22 cellular contexts compared by ENCODE assay signal in the genomic region with DNA sequence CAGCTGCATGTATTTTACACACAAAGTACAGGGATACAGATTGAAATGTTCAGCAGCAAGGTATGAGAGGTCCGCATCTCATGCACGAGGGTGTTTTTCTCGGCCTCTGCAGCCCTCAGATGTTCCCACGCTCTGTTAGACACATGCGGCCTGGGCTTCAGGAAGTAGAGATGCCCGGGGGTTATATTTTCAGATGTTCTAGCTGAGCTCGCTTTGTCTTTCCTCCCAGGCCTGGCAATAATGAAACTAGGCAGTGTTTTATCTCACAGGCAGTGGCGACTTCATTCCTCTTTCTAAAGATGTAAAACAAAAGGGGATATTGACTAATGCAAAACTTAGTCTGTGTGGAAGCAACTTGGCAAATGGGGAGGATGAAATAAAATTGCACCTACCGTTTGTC.
"Had no signal": no experiment of that assay in that cellular context is flagged by ENCODE, and none has a peak within 500 bp of the region (broad histone marks: within the 10 kb centered on the region; RNA-seq: fewer than 3 reads in every experiment).

No MANE protein-coding gene starts in this region.

- H3K4me3 Mint-ChIP-seq: activated CD4-positive, alpha-beta memory T cell treated with anti-CD3 and anti-CD28 coated beads, Interleukin-2, amount 10 ng/mL, durations not matched to agents 7 days and 5 days; activated CD4-positive, alpha-beta T cell treated with anti-CD3 and anti-CD28 coated beads for 36 hours; activated naive CD8-positive, alpha-beta T cell treated with anti-CD3 and anti-CD28 coated beads, Interleukin-2, amount 10 ng/mL, durations not matched to agents 7 days and 5 days; activated T-helper 17 cell treated with anti-CD3 and anti-CD28 coated beads, Interleukin-2, amount 50 U/mL, for 72 hours; T-helper 1 cell treated with Interleukin-12 subunit alpha and Interleukin-12 subunit beta and Interleukin-4 antibody, amounts not matched to agents 30 μg/mL and 1 μg/mL, for 36 hours had no signal

- H3K36me3 ChIP-seq: adrenal gland had no signal

- H3K27me3 Mint-ChIP-seq: activated naive CD8-positive, alpha-beta T cell treated with anti-CD3 and anti-CD28 coated beads, Interleukin-2, amount 10 ng/mL, durations not matched to agents 7 days and 5 days had no signal

- H3K9me3 Mint-ChIP-seq: activated CD4-positive, alpha-beta memory T cell treated with anti-CD3 and anti-CD28 coated beads, Interleukin-2, amount 10 ng/mL, durations not matched to agents 7 days and 5 days; activated naive CD8-positive, alpha-beta T cell treated with anti-CD3 and anti-CD28 coated beads, Interleukin-2, amount 10 ng/mL, durations not matched to agents 7 days and 5 days; activated T-helper 17 cell treated with anti-CD3 and anti-CD28 coated beads, Interleukin-2, amount 50 U/mL, for 72 hours; T-helper 1 cell treated with Interleukin-12 subunit alpha and Interleukin-12 subunit beta and Interleukin-4 antibody, amounts not matched to agents 30 μg/mL and 1 μg/mL, for 36 hours had no signal

- H3K36me3 Mint-ChIP-seq: activated naive CD8-positive, alpha-beta T cell treated with anti-CD3 and anti-CD28 coated beads, Interleukin-2, amount 10 ng/mL, durations not matched to agents 7 days and 5 days had no signal

- H3K9me3 ChIP-seq: adrenal gland, Peyer's patch, SJSA1 had no signal

- DNase-seq: activated CD4-positive, alpha-beta memory T cell treated with anti-CD3 and anti-CD28 coated beads, Interleukin-2, amount 10 ng/mL, durations not matched to agents 7 days and 5 days; activated CD4-positive, alpha-beta T cell treated with anti-CD3 and anti-CD28 coated beads for 36 hours; activated CD4-positive, alpha-beta T cell treated with anti-CD3 and anti-CD28 coated beads, Interleukin-2, amount 50 U/mL, for 1 hour; activated CD4-positive, CD25-positive, alpha-beta regulatory T cell; activated naive CD4-positive, alpha-beta T cell treated with anti-CD3 and anti-CD28 coated beads, Interleukin-2, amount 50 U/mL, for 16 hours; activated naive CD8-positive, alpha-beta T cell treated with anti-CD3 and anti-CD28 coated beads, Interleukin-2, amount 10 ng/mL, durations not matched to agents 7 days and 5 days; activated T-cell treated with anti-CD3 and anti-CD28 coated beads for 4 hours; activated T-cell treated with anti-CD3 and anti-CD28 coated beads, Interleukin-2, amount 50 U/mL, for 48 hours; adrenal gland; anterior cingulate cortex; cerebellar nuclear complex; NCI-H1048; NCI-H146; NCI-H1930; NCI-H345; NCI-H510A; NCI-H526 treated with DMSO at 0.1 percent for 48 hours; SHP77 had no signal

- H3K4me1 Mint-ChIP-seq: activated CD4-positive, alpha-beta memory T cell treated with anti-CD3 and anti-CD28 coated beads, Interleukin-2, amount 10 ng/mL, durations not matched to agents 7 days and 5 days; activated CD4-positive, alpha-beta T cell treated with anti-CD3 and anti-CD28 coated beads for 36 hours; activated naive CD8-positive, alpha-beta T cell treated with anti-CD3 and anti-CD28 coated beads, Interleukin-2, amount 10 ng/mL, durations not matched to agents 7 days and 5 days; activated T-helper 17 cell treated with anti-CD3 and anti-CD28 coated beads, Interleukin-2, amount 50 U/mL, for 72 hours had no signal

- H3K27me3 ChIP-seq: adrenal gland, Peyer's patch, SJSA1 had no signal

- H3K4me3 ChIP-seq: adrenal gland, Peyer's patch, SJSA1 had no signal

- H3K27ac Mint-ChIP-seq: activated CD4-positive, alpha-beta memory T cell treated with anti-CD3 and anti-CD28 coated beads, Interleukin-2, amount 10 ng/mL, durations not matched to agents 7 days and 5 days; activated CD4-positive, alpha-beta T cell treated with anti-CD3 and anti-CD28 coated beads for 36 hours; activated naive CD8-positive, alpha-beta T cell treated with anti-CD3 and anti-CD28 coated beads, Interleukin-2, amount 10 ng/mL, durations not matched to agents 7 days and 5 days; activated T-helper 17 cell treated with anti-CD3 and anti-CD28 coated beads, Interleukin-2, amount 50 U/mL, for 72 hours; T-helper 1 cell treated with Interleukin-12 subunit alpha and Interleukin-12 subunit beta and Interleukin-4 antibody, amounts not matched to agents 30 μg/mL and 1 μg/mL, for 36 hours had no signal
